1 cellular context compared by ENCODE assay signal in genomic region chr10:77361426-77361825, GRCh38.
TF ChIP-seq lines count a peak whose summit lies in the region.

No MANE protein-coding gene starts in this region.

TF ChIP-seq in H1, 55 proteins besides CTCF, POLR2A, EP300 and RAD21:
- TF ChIP-seq SIRT6 (IDR thresholded peaks at IDR 0.05; ENCODE audit: low read length) (no peak), USF2 (IDR thresholded peaks at IDR 0.05; ENCODE audit: low read length) (no peak)
